17 cellular contexts compared by ENCODE assay signal in genomic region chr22:20223421-20224245, GRCh38.
"Had no signal": no experiment of that assay in that cellular context is flagged by ENCODE, and none has a peak within 500 bp of the region (broad histone marks: within the 10 kb centered on the region; RNA-seq: fewer than 3 reads in every experiment).

No MANE protein-coding gene starts in this region.

- H3K4me3 Mint-ChIP-seq: activated CD4-positive, alpha-beta T cell treated with anti-CD3 and anti-CD28 coated beads for 36 hours; activated naive CD8-positive, alpha-beta T cell treated with anti-CD3 and anti-CD28 coated beads, Interleukin-2, amount 10 ng/mL, durations not matched to agents 7 days and 5 days; central memory CD8-positive, alpha-beta T cell; mesothelial cell of epicardium; natural killer cell treated with Interleukin-12 subunit alpha and Interleukin-12 subunit beta and Interleukin-15 and Interleukin-18, amount 100 ng/mL, for 72 hours; T-helper 2 cell treated with Interferon-gamma antibody and Interleukin-4, amounts not matched to agents 5 μg/mL and 100 μg/mL, for 36 hours; WTC11 had no signal

- H3K4me1 Mint-ChIP-seq: activated CD4-positive, alpha-beta T cell treated with anti-CD3 and anti-CD28 coated beads for 36 hours; central memory CD8-positive, alpha-beta T cell; mesothelial cell of epicardium; WTC11 had no signal

- FAIRE-seq: frontal cortex, keratinocyte, TTC549 had no signal

- ATAC-seq: activated CD4-positive, alpha-beta T cell treated with anti-CD3 and anti-CD28 coated beads for 36 hours; left lung; natural killer cell treated with Interleukin-12 subunit alpha and Interleukin-12 subunit beta and Interleukin-15 and Interleukin-18, amount 100 ng/mL, for 72 hours; WTC11 had no signal

- DNase-seq: activated CD4-positive, alpha-beta T cell treated with anti-CD3 and anti-CD28 coated beads for 36 hours; activated CD4-positive, alpha-beta T cell treated with anti-CD3 and anti-CD28 coated beads, Interleukin-2, amount 50 U/mL, for 48 hours; activated naive CD8-positive, alpha-beta T cell treated with anti-CD3 and anti-CD28 coated beads, Interleukin-2, amount 10 ng/mL, durations not matched to agents 7 days and 5 days; colonic mucosa; left lung; occipital lobe; retina; spleen; stimulated activated naive CD4-positive, alpha-beta T cell had no signal

- H3K9me3 ChIP-seq: colonic mucosa had no signal

- H3K9me3 Mint-ChIP-seq: mesothelial cell of epicardium had no signal

- H3K27me3 Mint-ChIP-seq: activated CD4-positive, alpha-beta T cell treated with anti-CD3 and anti-CD28 coated beads for 36 hours; natural killer cell treated with Interleukin-12 subunit alpha and Interleukin-12 subunit beta and Interleukin-15 and Interleukin-18, amount 100 ng/mL, for 72 hours had no signal

- H3K27ac Mint-ChIP-seq: activated CD4-positive, alpha-beta T cell treated with anti-CD3 and anti-CD28 coated beads for 36 hours; activated naive CD8-positive, alpha-beta T cell treated with anti-CD3 and anti-CD28 coated beads, Interleukin-2, amount 10 ng/mL, durations not matched to agents 7 days and 5 days; mesothelial cell of epicardium; natural killer cell treated with Interleukin-12 subunit alpha and Interleukin-12 subunit beta and Interleukin-15 and Interleukin-18, amount 100 ng/mL, for 72 hours; T-helper 2 cell treated with Interferon-gamma antibody and Interleukin-4, amounts not matched to agents 5 μg/mL and 100 μg/mL, for 36 hours had no signal

- H3K4me3 ChIP-seq: colonic mucosa, left lung, spleen had no signal

- H3K36me3 Mint-ChIP-seq: activated naive CD8-positive, alpha-beta T cell treated with anti-CD3 and anti-CD28 coated beads, Interleukin-2, amount 10 ng/mL, durations not matched to agents 7 days and 5 days; mesothelial cell of epicardium; natural killer cell treated with Interleukin-12 subunit alpha and Interleukin-12 subunit beta and Interleukin-15 and Interleukin-18, amount 100 ng/mL, for 72 hours had no signal

- H3K27me3 ChIP-seq: colonic mucosa, left lung, spleen had no signal

- H3K4me1 ChIP-seq: colonic mucosa had no signal

- H3K27ac ChIP-seq: colonic mucosa, left lung, spleen had no signal

- H3K36me3 ChIP-seq: colonic mucosa, left lung, spleen had no signal
